ENCODE assay signal across 9 cellular contexts in the genomic region with DNA sequence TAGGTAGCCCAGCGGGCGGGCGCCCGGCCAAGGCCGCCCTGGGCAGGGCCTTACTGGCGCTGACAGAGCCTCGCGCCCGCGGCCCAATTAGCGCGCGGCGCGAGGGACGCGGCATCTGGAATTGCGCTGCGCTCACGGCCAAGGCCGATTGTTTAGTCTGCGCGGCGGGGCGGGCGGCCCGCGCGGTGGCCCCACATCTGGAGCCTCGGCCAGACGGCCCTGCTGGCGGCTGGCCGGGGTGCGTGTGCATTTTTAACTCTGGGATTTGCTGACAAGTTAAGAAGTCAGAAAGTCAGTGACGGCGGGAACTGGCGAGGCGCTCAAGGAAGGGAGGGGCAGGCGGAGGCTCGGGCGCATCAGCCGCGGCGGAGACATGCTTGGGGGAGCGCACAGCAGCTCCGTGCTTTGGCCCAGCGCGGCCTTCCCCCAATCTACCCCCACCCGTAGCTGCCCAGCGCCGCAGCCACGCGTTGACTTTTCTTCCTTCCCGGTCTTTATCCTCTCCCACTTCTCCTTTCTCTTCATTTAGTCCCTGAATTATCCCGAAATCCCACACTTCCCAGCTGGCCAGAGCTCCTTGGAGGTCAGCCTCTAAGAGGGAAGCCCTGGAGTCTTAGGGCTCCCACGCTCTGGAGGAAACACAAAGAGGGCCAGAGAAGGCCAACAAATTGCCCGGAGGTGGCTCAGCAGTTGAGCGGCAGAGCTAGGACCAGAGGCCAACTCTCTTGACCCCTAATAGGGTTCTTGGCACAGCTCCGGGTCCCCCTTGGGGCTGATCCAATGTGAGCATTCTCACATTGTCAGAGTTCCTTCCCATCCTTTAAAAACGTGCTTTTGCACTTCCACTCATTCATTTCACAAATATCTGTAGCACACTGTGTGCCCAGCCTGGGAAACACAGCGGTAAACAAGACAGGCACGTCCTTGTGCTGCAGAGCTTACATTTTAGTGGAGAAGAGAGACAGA. TPM values are rescaled to one million over a fixed set of nuclear protein-coding genes. Genes with fewer than 3 reads are reported as not detected.
DNase-seq lines count a peak whose midpoint lies in the region; ATAC-seq and TF ChIP-seq lines count a peak whose summit lies in the region.
"Had no signal": no experiment of that assay in that cellular context is flagged by ENCODE, and none has a peak within 500 bp of the region (broad histone marks: within the 10 kb centered on the region; RNA-seq: fewer than 3 reads in every experiment).

No MANE protein-coding gene starts in this region.

- H3K4me3 Mint-ChIP-seq in activated naive CD8-positive, alpha-beta T cell treated with anti-CD3 and anti-CD28 coated beads for 36 hours, result no peak overlapping the region

- H3K9me3 ChIP-seq in right atrium auricular region, result no peaks in the 10 kb centered on the region

- TF ChIP-seq CTCF in right atrium auricular region (IDR thresholded peaks at IDR 0.05), result no peak

- H3K36me3 ChIP-seq in right atrium auricular region, result no peaks in the 10 kb centered on the region

- H3K27ac Mint-ChIP-seq in activated naive CD8-positive, alpha-beta T cell treated with anti-CD3 and anti-CD28 coated beads for 36 hours, result no peak overlapping the region
- H3K27ac Mint-ChIP-seq: activated naive CD4-positive, alpha-beta T cell treated with anti-CD3 and anti-CD28 coated beads, Interleukin-2, amount 50 U/mL, for 72 hours had no signal

- H3K9me3 Mint-ChIP-seq in activated naive CD8-positive, alpha-beta T cell treated with anti-CD3 and anti-CD28 coated beads for 36 hours, result no peaks in the 10 kb centered on the region
- H3K9me3 Mint-ChIP-seq: activated naive CD4-positive, alpha-beta T cell treated with anti-CD3 and anti-CD28 coated beads, Interleukin-2, amount 50 U/mL, for 72 hours had no signal

- H3K4me1 ChIP-seq in right atrium auricular region, result peaks cover 0 to 30% of the 10 kb centered on the region in 2 donors

- no peaks in the 10 kb centered on the region for H3K36me3 Mint-ChIP-seq in activated naive CD8-positive, alpha-beta T cell treated with anti-CD3 and anti-CD28 coated beads for 36 hours

- no peaks in the 10 kb centered on the region for H3K27me3 ChIP-seq in right atrium auricular region

- H3K27ac ChIP-seq in right atrium auricular region, result peak overlapping the region; percentile 61 to 76

- ATAC-seq in HG03460 (IDR thresholded peaks at IDR 0.05; ENCODE audit: unreplicated experiment), result peak; percentile 70
- ATAC-seq in GM21717 (IDR thresholded peaks at IDR 0.05; ENCODE audit: unreplicated experiment), result no peak

- DNase-seq in activated CD4-positive, alpha-beta T cell treated with anti-CD3 and anti-CD28 coated beads, Interleukin-2, amount 50 U/mL, for 48 hours, result peak; percentile 17 to 24
- DNase-seq in activated CD4-positive, alpha-beta T cell treated with anti-CD3 and anti-CD28 coated beads for 1 hour, result no peak
- DNase-seq in activated naive CD8-positive, alpha-beta T cell treated with anti-CD3 and anti-CD28 coated beads for 36 hours, result peak; percentile 39
- DNase-seq in right atrium auricular region (ENCODE audit: low spot score) (peak; percentile 87), posterior vena cava (ENCODE audit: low spot score) (peak; percentile 96), SHP77 (lab: John Stamatoyannopoulos, UW) (no peak)

- intact Hi-C loops in posterior vena cava (cut with DNase I), result loop anchor here in 1 of 2 donors (10.0 kb wide), 1 partner anchor 389 kb away; the partner anchor contains the start of gene USP49

- H3K27me3 Mint-ChIP-seq in activated naive CD8-positive, alpha-beta T cell treated with anti-CD3 and anti-CD28 coated beads for 36 hours, result peaks cover 66% of the 10 kb centered on the region

- peaks cover 14% of the 10 kb centered on the region for H3K4me1 Mint-ChIP-seq in activated naive CD8-positive, alpha-beta T cell treated with anti-CD3 and anti-CD28 coated beads for 36 hours

- H3K4me3 ChIP-seq in right atrium auricular region, result peak overlapping the region in 1 of 2 donors; percentile 49

RNA-seq across cellular contexts. Expression of gene FOXP4, which starts 40.8 kb away (rescaled TPM):
- total RNA-seq in activated naive CD8-positive, alpha-beta T cell treated with anti-CD3 and anti-CD28 coated beads for 36 hours, result 10 to 100 TPM; 11.1 to 11.3 TPM
- total RNA-seq in right atrium auricular region (10 to 100 TPM in 1 of 2 donors, 1 to 10 TPM in 1; 9.3 to 20.2 TPM), posterior vena cava (10 to 100 TPM; 16.8 to 26.9 TPM)

Comparison
In these comparisons a context has a peak if more than half of its experiments do, and no peak if none do; other contexts are left out.
1. DNase-seq: peak in activated CD4-positive, alpha-beta T cell treated with anti-CD3 and anti-CD28 coated beads, Interleukin-2, amount 50 U/mL, for 48 hours (2 of 2), activated naive CD8-positive, alpha-beta T cell treated with anti-CD3 and anti-CD28 coated beads for 36 hours (single experiment), right atrium auricular region (single experiment) and posterior vena cava (single experiment); none in activated CD4-positive, alpha-beta T cell treated with anti-CD3 and anti-CD28 coated beads for 1 hour (single experiment) and SHP77 (0 of 2).